ENCODE assay signal across 10 cellular contexts in genomic region chr2:240840435-240841060, GRCh38. TPM values are rescaled to one million over a fixed set of nuclear protein-coding genes. Genes with fewer than 3 reads are reported as not detected.
DNase-seq lines count a peak whose midpoint lies in the region; ATAC-seq lines count a peak whose summit lies in the region.
"Had no signal": no experiment of that assay in that cellular context is flagged by ENCODE, and none has a peak within 500 bp of the region (broad histone marks: within the 10 kb centered on the region; RNA-seq: fewer than 3 reads in every experiment).

No MANE protein-coding gene starts in this region.

- no peaks in the 10 kb centered on the region for H3K4me1 Mint-ChIP-seq in activated naive CD4-positive, alpha-beta T cell treated with anti-CD3 and anti-CD28 coated beads, Interleukin-2, amount 10 ng/mL, durations not matched to agents 7 days and 5 days

- ATAC-seq in right cardiac atrium (peak; percentile 81 to 85), GM19452 (IDR thresholded peaks at IDR 0.05; ENCODE audit: unreplicated experiment) (no peak), GM21381 (IDR thresholded peaks at IDR 0.05; ENCODE audit: unreplicated experiment) (no peak)
- ATAC-seq: effector memory CD8-positive, alpha-beta T cell had no signal

- H3K27ac ChIP-seq in right cardiac atrium (ENCODE audit: low read length) = no peak overlapping the region

- H3K4me3 ChIP-seq in adipocyte (ENCODE audit: low read length) = no peak overlapping the region
- no peak overlapping the region for H3K4me3 ChIP-seq in right cardiac atrium (ENCODE audit: low read length)
- no peak overlapping the region for H3K4me3 ChIP-seq in skeletal muscle cell (ENCODE audit: low read depth, low read length)

- H3K27me3 ChIP-seq in adipocyte (replicated peaks; ENCODE audit: control insufficient read depth, insufficient read depth, low read length) (peaks cover 54% of the 10 kb centered on the region), right cardiac atrium (ENCODE audit: control insufficient read depth, insufficient read depth) (no peaks in the 10 kb centered on the region)

- H3K9ac ChIP-seq in adipocyte (ENCODE audit: low read length) = no peak overlapping the region

- intact Hi-C loops in right cardiac atrium (cut with DNase I) = no loop called here

- no peaks in the 10 kb centered on the region for H3K36me3 ChIP-seq in adipocyte (ENCODE audit: control insufficient read depth, insufficient read depth, low read length, severe bottlenecking)

- DNase-seq in activated naive CD4-positive, alpha-beta T cell treated with anti-CD3 and anti-CD28 coated beads, Interleukin-2, amount 10 ng/mL, durations not matched to agents 7 days and 5 days = peak; percentile 47
- no peak for DNase-seq in activated naive CD4-positive, alpha-beta T cell treated with Interleukin-2 at 50 U/mL for 16 hours
- peak; percentile 53 for DNase-seq in NCI-H146 treated with DMSO at 0.1 percent for 48 hours (lab: John Stamatoyannopoulos, UW; ENCODE audit: unreplicated experiment)
- DNase-seq in adipocyte (ENCODE audit: low read depth) = peak; percentile 87
- peak; percentile 58 to 80 (median 78) for DNase-seq in right cardiac atrium
- peak; percentile 11 for DNase-seq in skeletal muscle cell (ENCODE audit: low read depth)

- H3K36me3 Mint-ChIP-seq in activated naive CD4-positive, alpha-beta T cell treated with anti-CD3 and anti-CD28 coated beads, Interleukin-2, amount 10 ng/mL, durations not matched to agents 7 days and 5 days = no peaks in the 10 kb centered on the region

- H3K27ac Mint-ChIP-seq in activated naive CD4-positive, alpha-beta T cell treated with anti-CD3 and anti-CD28 coated beads, Interleukin-2, amount 10 ng/mL, durations not matched to agents 7 days and 5 days = no peak overlapping the region
- H3K27ac Mint-ChIP-seq: effector memory CD8-positive, alpha-beta T cell had no signal

- WGBS in right cardiac atrium = 39% methylated on average over 9 of the region's 9 CpGs

- H3K4me1 ChIP-seq in adipocyte (ENCODE audit: control insufficient read depth, insufficient read depth, low read length) = peaks cover 11% of the 10 kb centered on the region
- no peaks in the 10 kb centered on the region for H3K4me1 ChIP-seq in right cardiac atrium (ENCODE audit: control insufficient read depth, insufficient read depth, low read length)

- CTCF ChIA-PET in activated naive CD4-positive, alpha-beta T cell treated with anti-CD3 and anti-CD28 coated beads, Interleukin-2, amount 10 ng/mL, durations not matched to agents 7 days and 5 days (lab: Charles Lee) = interaction anchor here (0.9 to 2.1 kb wide), 6 partner anchors 9 to 326 kb away, joined by 3 to 11 read pairs (median 4); partner anchors contain the start of gene CAPN10

- peaks cover 6% of the 10 kb centered on the region for H3K9me3 Mint-ChIP-seq in activated naive CD4-positive, alpha-beta T cell treated with anti-CD3 and anti-CD28 coated beads, Interleukin-2, amount 10 ng/mL, durations not matched to agents 7 days and 5 days
- H3K9me3 Mint-ChIP-seq: effector memory CD8-positive, alpha-beta T cell had no signal

- no peak overlapping the region for H3K4me3 Mint-ChIP-seq in activated naive CD4-positive, alpha-beta T cell treated with anti-CD3 and anti-CD28 coated beads, Interleukin-2, amount 10 ng/mL, durations not matched to agents 7 days and 5 days
- H3K4me3 Mint-ChIP-seq: effector memory CD8-positive, alpha-beta T cell had no signal

- H3K27me3 Mint-ChIP-seq in activated naive CD4-positive, alpha-beta T cell treated with anti-CD3 and anti-CD28 coated beads, Interleukin-2, amount 10 ng/mL, durations not matched to agents 7 days and 5 days = peaks cover 49% of the 10 kb centered on the region

- H3K9me3 ChIP-seq in adipocyte (ENCODE audit: control insufficient read depth, low read length) = peaks cover 5% of the 10 kb centered on the region
- no peaks in the 10 kb centered on the region for H3K9me3 ChIP-seq in right cardiac atrium (ENCODE audit: control insufficient read depth, low read length)

RNA-seq across cellular contexts. Expression of gene KIF1A, which starts 20.5 kb away (rescaled TPM):
- 10 to 100 TPM; 45.3 to 83.0 (median 66.9) TPM for total RNA-seq in right cardiac atrium
- 45.7 TPM for polyA plus RNA-seq in right cardiac atrium

RNA-seq across cellular contexts. Expression of gene AGXT, which starts 28.1 kb away (rescaled TPM):
- not detected for total RNA-seq in right cardiac atrium
- 0.14 TPM for polyA plus RNA-seq in right cardiac atrium
- total RNA-seq: temporal lobe had no signal

RNA-seq across cellular contexts. Expression of gene MAB21L4, which starts 55.4 kb away (rescaled TPM):
- not detected for total RNA-seq in right cardiac atrium
- polyA plus RNA-seq in right cardiac atrium = not detected
- total RNA-seq: temporal lobe had no signal

Comparison
In these comparisons a context has a peak if more than half of its experiments do, and no peak if none do; other contexts are left out.
1. ATAC-seq: peak in right cardiac atrium (2 of 2); none in GM19452 (single experiment) and GM21381 (single experiment).